Comparison of ENCODE assay signal across 14 cellular contexts in the genomic region with DNA sequence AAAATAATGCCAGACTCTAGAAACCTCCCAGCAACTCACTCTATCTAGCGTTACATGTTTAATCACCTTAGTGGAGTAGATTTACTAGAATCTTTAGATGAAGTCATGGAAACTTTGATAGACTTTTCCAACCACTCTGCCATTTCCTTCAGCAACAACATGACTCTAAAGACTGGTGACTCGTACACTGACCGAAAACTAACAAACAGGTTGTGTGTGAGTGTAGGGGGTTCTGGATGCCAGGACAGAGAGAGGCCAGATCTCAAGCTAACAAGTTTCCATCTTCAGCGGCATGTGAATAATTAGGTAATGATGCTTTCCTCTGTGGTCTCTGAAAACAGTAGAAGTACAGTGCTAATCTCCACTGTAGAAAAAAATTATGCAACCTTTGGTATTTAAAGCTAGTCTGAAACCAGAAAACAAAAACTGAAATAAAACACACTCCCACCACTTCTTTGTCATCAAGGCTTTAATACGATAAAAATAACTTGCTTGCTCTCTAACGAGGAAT.
"Had no signal": no experiment of that assay in that cellular context is flagged by ENCODE, and none has a peak within 500 bp of the region (broad histone marks: within the 10 kb centered on the region; RNA-seq: fewer than 3 reads in every experiment).

No MANE protein-coding gene starts in this region.

- H3K27me3 ChIP-seq: esophagus squamous epithelium, gastroesophageal sphincter, ovary, transverse colon had no signal

- H3K4me3 ChIP-seq: esophagus squamous epithelium, gastroesophageal sphincter, ovary, transverse colon had no signal

- H3K4me1 Mint-ChIP-seq: activated naive CD4-positive, alpha-beta T cell treated with anti-CD3 and anti-CD28 coated beads, Interleukin-2, amount 10 ng/mL, durations not matched to agents 7 days and 5 days; mesothelial cell of epicardium; neural crest cell had no signal

- H3K4me3 Mint-ChIP-seq: activated naive CD4-positive, alpha-beta T cell treated with anti-CD3 and anti-CD28 coated beads, Interleukin-2, amount 10 ng/mL, durations not matched to agents 7 days and 5 days; mesothelial cell of epicardium; neural crest cell had no signal

- H3K27me3 Mint-ChIP-seq: activated naive CD4-positive, alpha-beta T cell treated with anti-CD3 and anti-CD28 coated beads, Interleukin-2, amount 10 ng/mL, durations not matched to agents 7 days and 5 days had no signal

- H3K36me3 ChIP-seq: esophagus squamous epithelium, gastroesophageal sphincter, ovary, transverse colon had no signal

- H3K4me1 ChIP-seq: esophagus squamous epithelium, gastroesophageal sphincter, transverse colon had no signal

- H3K27ac ChIP-seq: esophagus squamous epithelium, gastroesophageal sphincter, ovary, transverse colon had no signal

- H3K36me3 Mint-ChIP-seq: activated naive CD4-positive, alpha-beta T cell treated with anti-CD3 and anti-CD28 coated beads, Interleukin-2, amount 10 ng/mL, durations not matched to agents 7 days and 5 days; mesothelial cell of epicardium had no signal

- ATAC-seq: activated CD4-positive, CD25-positive, alpha-beta regulatory T cell treated with anti-CD3 and anti-CD28 coated beads, Interleukin-2, amount 50 U/mL, for 24 hours; gastroesophageal sphincter had no signal

- DNase-seq: activated CD4-positive, alpha-beta T cell treated with anti-CD3 and anti-CD28 coated beads, Interleukin-2, amount 50 U/mL, for 4 hours; activated naive CD4-positive, alpha-beta T cell treated with anti-CD3 and anti-CD28 coated beads, Interleukin-2, amount 10 ng/mL, durations not matched to agents 7 days and 5 days; aorta; esophagus squamous epithelium; kidney glomerular epithelial cell; ovary; SIG-M5; substantia nigra; T-helper 2 cell; transverse colon had no signal

- H3K9me3 Mint-ChIP-seq: activated naive CD4-positive, alpha-beta T cell treated with anti-CD3 and anti-CD28 coated beads, Interleukin-2, amount 10 ng/mL, durations not matched to agents 7 days and 5 days; mesothelial cell of epicardium; neural crest cell had no signal

- H3K27ac Mint-ChIP-seq: activated naive CD4-positive, alpha-beta T cell treated with anti-CD3 and anti-CD28 coated beads, Interleukin-2, amount 10 ng/mL, durations not matched to agents 7 days and 5 days; mesothelial cell of epicardium had no signal

- H3K9me3 ChIP-seq: esophagus squamous epithelium, gastroesophageal sphincter, ovary, transverse colon had no signal
